In the genomic region with DNA sequence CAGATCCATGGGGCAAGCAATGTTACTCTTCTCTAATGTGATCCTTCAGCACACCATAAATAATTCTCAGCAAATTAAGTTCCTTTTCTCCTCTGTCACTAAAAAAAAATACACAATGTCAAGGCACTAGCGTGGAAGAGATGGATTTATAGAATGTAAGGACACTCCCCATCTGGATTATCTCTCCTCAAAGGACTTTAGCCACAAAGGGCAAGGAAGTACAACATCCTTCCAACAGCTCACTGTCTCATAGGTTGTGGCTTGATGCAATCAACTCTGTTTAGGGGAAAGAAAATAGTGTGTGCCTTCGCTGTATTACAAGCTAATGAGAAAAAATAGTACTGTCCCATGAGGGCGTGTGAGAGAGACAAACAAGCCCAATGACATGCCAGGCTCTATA, we compare ENCODE assay signal across 21 cellular contexts.
"Had no signal": no experiment of that assay in that cellular context is flagged by ENCODE, and none has a peak within 500 bp of the region (broad histone marks: within the 10 kb centered on the region; RNA-seq: fewer than 3 reads in every experiment).

No MANE protein-coding gene starts in this region.

- H3K27ac Mint-ChIP-seq: IgD-negative memory B cell had no signal

- H3K4me3 ChIP-seq: K562 had no signal

- H3K4me3 Mint-ChIP-seq: IgD-negative memory B cell had no signal

- H3K9me2 ChIP-seq: SK-N-SH had no signal

- H3K4me2 ChIP-seq: KMS-11, SK-N-SH had no signal

- ATAC-seq: K562 had no signal

- FAIRE-seq: K562, RCC 7860 had no signal

- H3K27me3 Mint-ChIP-seq: IgD-negative memory B cell had no signal

- H3K27ac ChIP-seq: KMS-11, RWPE1 had no signal

- DNase-seq: Kasumi-1, MM.1S, NCI-H1092 treated with DMSO at 0.1 percent for 48 hours, NCI-H1436, NCI-H187, NCI-H2029, NCI-H2081 treated with DMSO at 0.1 percent for 48 hours, NCI-H2171, NCI-H226, NCI-H446, NCI-H510A, NCI-H524 treated with DMSO at 0.1 percent for 48 hours, NCI-H69, NCI-H774, SHP77, SK-N-SH had no signal
